In the genomic region with DNA sequence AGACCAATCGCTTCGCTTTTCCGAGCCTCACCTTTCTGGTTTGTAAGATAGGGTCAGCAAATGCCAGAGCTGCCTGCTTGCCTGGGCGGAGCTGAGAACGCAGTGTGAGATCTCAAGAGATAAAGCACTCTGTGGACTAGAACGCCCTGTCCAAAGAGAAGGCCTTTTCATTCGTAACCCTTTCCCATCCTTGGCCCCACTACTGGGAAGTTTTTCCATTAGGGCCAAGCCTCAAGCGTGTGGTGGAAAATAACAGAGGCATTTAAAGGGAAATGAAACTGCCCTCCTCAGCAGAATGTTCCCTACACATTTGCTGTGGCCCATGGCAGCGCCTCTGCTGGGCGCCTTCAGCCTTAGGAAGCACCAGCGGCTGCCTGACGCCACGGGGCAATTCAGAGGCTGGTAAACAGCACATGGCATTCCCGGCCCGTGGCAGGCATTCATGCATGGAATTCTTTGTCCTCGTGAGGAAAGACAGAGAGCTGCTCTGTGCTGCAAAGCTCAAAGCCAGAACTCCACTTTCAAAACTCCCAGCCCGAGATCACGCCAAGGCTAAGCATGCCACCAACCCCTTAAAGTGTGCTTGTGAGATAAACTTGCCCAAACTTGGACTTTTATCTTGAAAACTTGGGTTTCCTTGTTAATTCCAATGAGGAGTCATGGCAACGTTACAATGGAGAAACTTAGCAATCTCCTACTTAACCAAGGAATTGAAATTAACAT, we compare ENCODE assay signal across 9 cellular contexts. TPM values are rescaled to one million over a fixed set of nuclear protein-coding genes. Genes with fewer than 3 reads are reported as not detected.
DNase-seq lines count a peak whose midpoint lies in the region; ATAC-seq, FAIRE-seq and TF ChIP-seq lines count a peak whose summit lies in the region.
"Had no signal": no experiment of that assay in that cellular context is flagged by ENCODE, and none has a peak within 500 bp of the region (broad histone marks: within the 10 kb centered on the region; RNA-seq: fewer than 3 reads in every experiment).

No MANE protein-coding gene starts in this region.

- H2AFZ ChIP-seq in H9 (ENCODE audit: low read length) (peak overlapping the region; percentile 89), H1 (ENCODE audit: low read length) (peak overlapping the region; percentile 96)

- H3K23me2 ChIP-seq in H9 (ENCODE audit: insufficient read length, low read depth, low read length, poor library complexity, severe bottlenecking): peaks cover 8% of the 10 kb centered on the region
- H3K23me2 ChIP-seq in H1 (ENCODE audit: low read depth, low read length): peaks cover 6% of the 10 kb centered on the region

- peak overlapping the region; percentile 5 to 47 (median 32); a peak in 4 of 7 replicates for H3K27ac Mint-ChIP-seq in H9

- no peaks in the 10 kb centered on the region for H3K79me2 ChIP-seq in H9 (ENCODE audit: insufficient read depth, low read length)
- no peaks in the 10 kb centered on the region for H3K79me2 ChIP-seq in H1 (ENCODE audit: control insufficient read depth in 1 of 2, insufficient read depth in 2 of 2, low read length in 2 of 2)

- H3K4me2 ChIP-seq in H9 (ENCODE audit: insufficient read depth, insufficient read length, low read length) (peak overlapping the region; percentile 46), H1 (ENCODE audit: insufficient read depth in 1 of 2, low read depth in 2 of 2, low read length in 2 of 2) (peak overlapping the region; percentile 34 to 55)

- H3K27me3 ChIP-seq in H9 (ENCODE audit: insufficient read depth, low read length): no peaks in the 10 kb centered on the region; the same call in 1 of the 2 replicates
- no peaks in the 10 kb centered on the region for H3K27me3 ChIP-seq in Peyer's patch
- peaks cover 0 to 11% (median 4%) of the 10 kb centered on the region in 4 experiments; a peak in 4 of 7 replicates for H3K27me3 ChIP-seq in H1 (replicated peaks in 1 of 4; ENCODE audit: control insufficient read depth in 3 of 4, extremely low read depth in 1 of 4, insufficient read depth in 3 of 4, low read length in 3 of 4)
- no peaks in the 10 kb centered on the region for H3K27me3 ChIP-seq in lower lobe of right lung (ENCODE audit: low read depth)
- H3K27me3 ChIP-seq in testis: no peaks in the 10 kb centered on the region

- TF ChIP-seq POLR2A in Peyer's patch (IDR thresholded peaks at IDR 0.05): peak in 1 of 2 donors; percentile 53
- no peak for TF ChIP-seq POLR2A in H1 (IDR thresholded peaks at IDR 0.05; ENCODE audit: control extremely low read depth in 1 of 2, low read depth in 2 of 2, low read length in 2 of 2)
- no peak for TF ChIP-seq POLR2A in testis (IDR thresholded peaks at IDR 0.05)

- H3K14ac ChIP-seq in H9 (ENCODE audit: insufficient read depth, low read length): peak overlapping the region; percentile 86
- H3K14ac ChIP-seq in H1 (ENCODE audit: insufficient read length): no peak overlapping the region

- H3T11ph ChIP-seq in H9 (ENCODE audit: low read length): no peak overlapping the region

- TF ChIP-seq RAD21 in H1 (IDR thresholded peaks at IDR 0.05 in 1 of 2, conservative IDR thresholded peaks at IDR 0.05 in 1 of 2; ENCODE audit: low read depth in 2 of 2, low read length in 2 of 2): peak; percentile 29 to 33; a peak in 2 of 4 replicates

- DNase-seq in AG08396 (ENCODE audit: low spot score): peak; percentile 55
- peak; percentile 85 for DNase-seq in H9
- peak; percentile 56 to 87 (median 86) for DNase-seq in Peyer's patch
- DNase-seq in H1 (ENCODE audit: low read depth in 1 of 2, low spot score in 2 of 2): peak; percentile 43 to 77
- DNase-seq in lower lobe of right lung: peak; percentile 85
- DNase-seq in testis: peak; percentile 80

- POLR2A ChIA-PET in H1 (lab: Charles Lee; ENCODE audit: partially characterized antibody): interaction anchor here (0.6 to 2.1 kb wide), 9 partner anchors 10 to 874 kb away, joined by 3 to 6 read pairs (median 3); no protein-coding TSS in a partner anchor

- H3K27me3 Mint-ChIP-seq in H9 (ENCODE audit: low read depth): peaks cover 36% of the 10 kb centered on the region

- CTCF ChIA-PET in H1 (lab: Charles Lee; ENCODE audit: partially characterized antibody): interaction anchor here (0.6 to 18.8 kb wide), 12 partner anchors 9 to 113 kb away, joined by 3 to 179 read pairs (median 6); a partner anchor contains a TSS

- H2AK5ac ChIP-seq in H9 (ENCODE audit: insufficient read length, low read length): no peak overlapping the region
- no peak overlapping the region for H2AK5ac ChIP-seq in H1 (ENCODE audit: low read depth, low read length)

- FAIRE-seq in H1 (lab: Jason Lieb, UNC): peak; percentile 19

- no peaks in the 10 kb centered on the region for H3K36me3 Mint-ChIP-seq in H9 (ENCODE audit: insufficient read depth in 1 of 3, low read depth in 3 of 3)

- H3K27ac ChIP-seq in H9 (ENCODE audit: insufficient read length, low read depth, low read length) (no peak overlapping the region), Peyer's patch (peak overlapping the region; percentile 55 to 86 (median 70)), H1 (ENCODE audit: low read depth, low read length) (peak overlapping the region; percentile 48), lower lobe of right lung (peak overlapping the region; percentile 61), testis (peak overlapping the region; percentile 31 to 79)
- H3K27ac ChIP-seq: neutrophil had no signal

- H3K4ac ChIP-seq in H9 (ENCODE audit: low read depth, low read length) (no peak overlapping the region), H1 (replicated peaks; ENCODE audit: insufficient read length, low read depth, low read length) (no peak overlapping the region)

- H3K9me3 ChIP-seq in H9 (ENCODE audit: control insufficient read depth, low read depth, low read length) (no peaks in the 10 kb centered on the region), Peyer's patch (no peaks in the 10 kb centered on the region), H1 (ENCODE audit: insufficient read depth in 2 of 2, low read depth in 1 of 2, low read length in 1 of 2) (no peaks in the 10 kb centered on the region), lower lobe of right lung (no peaks in the 10 kb centered on the region), testis (no peaks in the 10 kb centered on the region)
- H3K9me3 ChIP-seq: neutrophil had no signal

- no CpG with 5 or more reads among the region's 19 CpGs for whole genome bisulfite sequencing in H9 (ENCODE audit: extremely low coverage, insufficient read length, low lambda C conversion rate)
- WGBS in H1 (ENCODE audit: extremely low coverage in 1 of 2, insufficient coverage in 1 of 2, insufficient read length in 1 of 2, insufficient replicate concordance in 2 of 2, low coverage in 1 of 2, low lambda C conversion rate in 2 of 2, missing lambda C conversion rate in 1 of 2), 2 experiments: 16% methylated on average over 19 of the region's 19 CpGs; no CpG with 5 or more reads in 1 of the 2 experiments
- 20 to 38% methylated on average over 12 to 19 of the region's 19 CpGs for WGBS in testis, 2 donors

- TF ChIP-seq CTCF in H9 (conservative IDR thresholded peaks at IDR 0.05) (peak; percentile 66), Peyer's patch (IDR thresholded peaks at IDR 0.05) (peak in 4 of 6 experiments; percentile 49 to 75 (median 68)), H1 (IDR thresholded peaks at IDR 0.05; ENCODE audit: control extremely low read depth in 1 of 3, insufficient read depth in 1 of 3, low read depth in 1 of 3, low read length in 3 of 3) (peak; percentile 24 to 68 (median 64); a peak in 3 of 4 replicates), lower lobe of right lung (IDR thresholded peaks at IDR 0.05) (peak; percentile 66), testis (IDR thresholded peaks at IDR 0.05) (peak in 2 of 3 experiments; percentile 19 to 27)

- no peak overlapping the region for H4K5ac ChIP-seq in H9 (ENCODE audit: insufficient read length, low read depth, low read length)
- peak overlapping the region; percentile 12 for H4K5ac ChIP-seq in H1 (ENCODE audit: insufficient read length, low read depth, low read length)

- H3K23ac ChIP-seq in H9 (ENCODE audit: insufficient read length, low read depth, low read length) (no peak overlapping the region), H1 (ENCODE audit: insufficient read length) (no peak overlapping the region)

- no peaks in the 10 kb centered on the region for H4K20me1 ChIP-seq in H9 (ENCODE audit: control insufficient read depth, insufficient read depth, insufficient read length)
- no peaks in the 10 kb centered on the region for H4K20me1 ChIP-seq in H1 (replicated peaks in 1 of 2; ENCODE audit: control insufficient read depth in 1 of 2, insufficient read depth in 2 of 2, low read length in 2 of 2)

- no peak; a peak in 1 of 3 replicates for TF ChIP-seq EP300 in H1 (IDR thresholded peaks at IDR 0.05; ENCODE audit: borderline replicate concordance in 1 of 2, low read depth in 2 of 2, low read length in 2 of 2)

- H3K18ac ChIP-seq in H9 (ENCODE audit: insufficient read length, low read depth, low read length) (peak overlapping the region; percentile 86), H1 (ENCODE audit: extremely low read depth, low read length) (no peak overlapping the region; the same call in 1 of the 2 replicates)

- H4K8ac ChIP-seq in H9 (replicated peaks; ENCODE audit: insufficient read length, low read depth, low read length) (no peak overlapping the region), H1 (ENCODE audit: extremely low read depth, insufficient read depth, low read length) (peak overlapping the region; percentile 36; the same call in 1 of the 2 replicates)

- H3K56ac ChIP-seq in H9 (ENCODE audit: insufficient read length, low read depth, low read length) (no peak overlapping the region), H1 (replicated peaks; ENCODE audit: insufficient read length, low read depth, low read length) (no peak overlapping the region)

- H3K4me1 Mint-ChIP-seq in H9: peaks cover 29 to 45% of the 10 kb centered on the region in 2 experiments

- no peaks in the 10 kb centered on the region for H3K79me1 ChIP-seq in H9 (ENCODE audit: insufficient read depth, low read depth, low read length, poor library complexity, severe bottlenecking)
- no peaks in the 10 kb centered on the region for H3K79me1 ChIP-seq in H1 (ENCODE audit: low read depth, low read length)

- H2BK120ac ChIP-seq in H9 (ENCODE audit: low read depth, low read length, poor library complexity, severe bottlenecking): no peak overlapping the region
- no peak overlapping the region for H2BK120ac ChIP-seq in H1 (replicated peaks; ENCODE audit: low read depth, low read length)

- H3K9me3 Mint-ChIP-seq in H9: no peaks in the 10 kb centered on the region

- intact Hi-C loops in lower lobe of right lung (cut with DNase I): no loop called here
- intact Hi-C loops in testis (cut with DNase I; ENCODE audit: low total_unique reads): no loop called here

- H2BK12ac ChIP-seq in H9 (ENCODE audit: insufficient read length, low read depth, low read length) (peak overlapping the region; percentile 56), H1 (ENCODE audit: low read depth, low read length) (no peak overlapping the region)

- H3K4me3 ChIP-seq in Peyer's patch: peak overlapping the region in 2 of 4 donors; percentile 12
- H3K4me3 ChIP-seq in H1 (ENCODE audit: extremely low read depth in 1 of 4, insufficient read depth in 2 of 4, low read depth in 3 of 4, low read length in 4 of 4): peak overlapping the region in 3 of 4 experiments; percentile 6 to 26 (median 7); a peak in 4 of 8 replicates
- H3K4me3 ChIP-seq in lower lobe of right lung: peak overlapping the region; percentile 22
- H3K4me3 ChIP-seq in testis: no peak overlapping the region

- no peaks in the 10 kb centered on the region; the same call in 1 of the 2 replicates for H3K4me1 ChIP-seq in H9 (ENCODE audit: insufficient read depth, low read length)
- H3K4me1 ChIP-seq in Peyer's patch: peaks cover 0 to 52% (median 0%) of the 10 kb centered on the region in 4 donors
- H3K4me1 ChIP-seq in H1 (replicated peaks in 1 of 4; ENCODE audit: control insufficient read depth in 3 of 4, insufficient read depth in 4 of 4, low read length in 3 of 4): peaks cover 8 to 21% (median 15%) of the 10 kb centered on the region in 4 experiments
- peaks cover 55% of the 10 kb centered on the region for H3K4me1 ChIP-seq in lower lobe of right lung
- H3K4me1 ChIP-seq in testis: peaks cover 36% of the 10 kb centered on the region

- H2BK15ac ChIP-seq in H9 (ENCODE audit: low read depth, low read length) (no peak overlapping the region), H1 (ENCODE audit: low read length) (no peak overlapping the region)

- H2BK5ac ChIP-seq in H9 (ENCODE audit: insufficient read length, low read length) (no peak overlapping the region), H1 (ENCODE audit: low read depth, low read length) (no peak overlapping the region; the same call in 1 of the 2 replicates)

- peak overlapping the region in 1 of 2 experiments; percentile 6; a peak in 1 of 5 replicates for H3K4me3 Mint-ChIP-seq in H9

- H2BK20ac ChIP-seq in H9 (ENCODE audit: low read depth, low read length, poor library complexity, severe bottlenecking) (peak overlapping the region; percentile 86), H1 (ENCODE audit: low read length) (0 out of 2 replicates have a peak overlapping the region, but pooled peaks have one; percentile 22)

- ATAC-seq in lower lobe of right lung: peak; percentile 86 to 89
- ATAC-seq in HG03025 (IDR thresholded peaks at IDR 0.05; ENCODE audit: low FRiP score, unreplicated experiment): no peak
- ATAC-seq in GM21526 (IDR thresholded peaks at IDR 0.05; ENCODE audit: low FRiP score, unreplicated experiment): no peak

- no peak overlapping the region for H4K91ac ChIP-seq in H9 (ENCODE audit: insufficient read length, low read depth, low read length)
- H4K91ac ChIP-seq in H1 (replicated peaks; ENCODE audit: insufficient read length, low read length): peak overlapping the region; percentile 48

- peak overlapping the region; percentile 57 for H3K9ac ChIP-seq in H9 (ENCODE audit: extremely low read depth, insufficient read length, low read length)
- H3K9ac ChIP-seq in H1 (replicated peaks in 1 of 4; ENCODE audit: extremely low read depth in 1 of 4, low read depth in 3 of 4, low read length in 3 of 4): peak overlapping the region in 1 of 4 experiments; percentile 37; a peak in 2 of 7 replicates

- H3K36me3 ChIP-seq in Peyer's patch (no peaks in the 10 kb centered on the region), H1 (ENCODE audit: control insufficient read depth in 2 of 4, insufficient read depth in 4 of 4, low read length in 3 of 4) (no peaks in the 10 kb centered on the region), lower lobe of right lung (no peaks in the 10 kb centered on the region), testis (ENCODE audit: low read depth, missing control alignments) (no peaks in the 10 kb centered on the region)
- H3K36me3 ChIP-seq: neutrophil had no signal

RNA-seq across cellular contexts. Expression of a gene that starts 38.1 kb away (rescaled TPM):
- total RNA-seq in H9 (2021) (13.9 and 15.2 TPM in 2 replicates), Peyer's patch (1,000 to 10,000 TPM in 1 of 4 donors, 100 to 1,000 TPM in 3; 571 to 1,016 (median 697) TPM), lower lobe of right lung (809 TPM), testis (100 to 1,000 TPM; 137 to 148 TPM)
- 5.8 and 6.7 TPM in 2 replicates for total RNA-seq in H1 (2021; fragmentation: NEBNext Ultra II Directional; extraction: Animal tissue kit (Norgen Biotek cat#: 25700))
- polyA plus RNA-seq in H1 (2011; rRNA removed) (2.0 and 2.5 TPM in 2 replicates), testis (ENCODE audit: insufficient read depth, low read depth, low replicate concordance) (95.8 TPM)
- 3.1 TPM for polyA plus RNA-seq in H1 (2011; cell fraction: cytosol; rRNA removed)
- 17.1 TPM for polyA plus RNA-seq in H1 (2011; cell fraction: nucleus; rRNA removed)
- 5.2 to 6.9 TPM (median 5.5 TPM) in 4 replicates for polyA plus RNA-seq in H1 (2012, experiment 1 of 2)
- 0.70 TPM for polyA plus RNA-seq in H1 (2012, experiment 2 of 2)
- polyA plus RNA-seq in H1 (2013, experiment 1 of 2): 1.4 TPM
- 1.0 TPM for polyA plus RNA-seq in H1 (2013, experiment 2 of 2)
- polyA minus RNA-seq in H1 (2011; rRNA and poly(A)+ RNA removed): 10.9 and 19.0 TPM in 2 replicates
- 7.9 TPM for polyA minus RNA-seq in H1 (2011; cell fraction: cytosol; rRNA and poly(A)+ RNA removed)
- polyA minus RNA-seq in H1 (2011; cell fraction: nucleus; rRNA and poly(A)+ RNA removed): 13.0 TPM

Comparison
In these comparisons a context has a peak if more than half of its experiments do, and no peak if none do; other contexts are left out.
1. H3K4me3 ChIP-seq: peak in H1 (3 of 4) and lower lobe of right lung (single experiment); none in testis (0 of 2).
2. ATAC-seq: peak in lower lobe of right lung (2 of 2); none in HG03025 (single experiment) and GM21526 (single experiment).
3. Peak in every context shown above with its lines, with median percentiles within 50 percentile points of each other: DNase-seq and CTCF ChIP-seq.